Comparison of ENCODE assay signal across 8 cellular contexts in the genomic region with DNA sequence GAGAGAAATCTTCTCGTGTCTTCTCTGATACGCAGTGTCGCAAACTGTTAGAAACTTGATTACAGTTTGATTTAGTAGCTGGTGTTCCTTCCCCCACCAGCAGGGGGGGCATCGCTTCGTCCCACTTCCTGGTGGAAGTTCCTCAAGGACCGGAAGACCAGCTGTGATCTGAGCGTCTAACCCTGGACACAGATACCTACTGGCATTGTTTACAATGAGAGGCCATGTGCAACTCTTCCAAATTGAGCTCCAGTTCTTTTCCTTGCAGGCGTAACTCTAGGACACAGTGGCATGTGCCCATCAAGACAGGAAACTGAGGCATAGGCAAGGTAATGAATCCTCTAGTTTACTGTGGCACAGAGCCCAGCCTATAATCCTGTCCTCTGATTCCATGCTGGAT.
DNase-seq lines count a peak whose midpoint lies in the region; ATAC-seq and TF ChIP-seq lines count a peak whose summit lies in the region.

No MANE protein-coding gene starts in this region.

- peaks cover 47% of the 10 kb centered on the region for H3K36me3 Mint-ChIP-seq in CD4-positive, alpha-beta T cell (ENCODE audit: low read depth)
- peaks cover 3% of the 10 kb centered on the region for H3K36me3 Mint-ChIP-seq in nephron (ENCODE audit: low read depth)

- H3K27me3 ChIP-seq in CD4-positive, alpha-beta T cell (ENCODE audit: control insufficient read depth, insufficient read depth, low read length): no peaks in the 10 kb centered on the region

- ATAC-seq in CD4-positive, alpha-beta T cell (ENCODE audit: poor library complexity): no peak
- ATAC-seq in GM21576 (IDR thresholded peaks at IDR 0.05; ENCODE audit: unreplicated experiment): no peak
- no peak for ATAC-seq in HG03025 (IDR thresholded peaks at IDR 0.05; ENCODE audit: low FRiP score, unreplicated experiment)

- intact Hi-C loops in CD4-positive, alpha-beta T cell (cut with DNase I, micrococcal nuclease): loop anchor here in 1 of 2 experiments (10.0 kb wide), 1 partner anchor 312 kb away; no protein-coding TSS in a partner anchor

- no peak overlapping the region for H3K4me3 ChIP-seq in coronary artery

- no peaks in the 10 kb centered on the region for H3K9me3 ChIP-seq in CD4-positive, alpha-beta T cell (ENCODE audit: control insufficient read depth, low read length)

- POLR2A ChIA-PET in CD4-positive, alpha-beta T cell (lab: Charles Lee): no interaction called here

- H3K27ac Mint-ChIP-seq in CD4-positive, alpha-beta T cell: no peak overlapping the region
- H3K27ac Mint-ChIP-seq in nephron: peak overlapping the region; percentile 96 to 100 (median 97)

- no peak overlapping the region for H3K27ac ChIP-seq in CD4-positive, alpha-beta T cell (ENCODE audit: low read depth, low read length)
- no peak overlapping the region for H3K27ac ChIP-seq in coronary artery

- no peaks in the 10 kb centered on the region for H3K4me1 Mint-ChIP-seq in CD4-positive, alpha-beta T cell (ENCODE audit: low read depth)
- peaks cover 50% of the 10 kb centered on the region for H3K4me1 Mint-ChIP-seq in nephron

- CTCF ChIA-PET in CD4-positive, alpha-beta T cell (lab: Charles Lee): interaction anchor here (0.6 to 0.9 kb wide), 3 partner anchors 18 to 1290 kb away, joined by 3 to 4 read pairs (median 4); no protein-coding TSS in a partner anchor

- H3K4me3 Mint-ChIP-seq in CD4-positive, alpha-beta T cell: no peak overlapping the region
- H3K4me3 Mint-ChIP-seq in nephron: peak overlapping the region in 2 of 3 experiments; percentile 47 to 50

- no peaks in the 10 kb centered on the region for H3K27me3 Mint-ChIP-seq in CD4-positive, alpha-beta T cell
- H3K27me3 Mint-ChIP-seq in nephron (ENCODE audit: low read depth): peaks cover 3% of the 10 kb centered on the region

- no peaks in the 10 kb centered on the region for H3K9me3 Mint-ChIP-seq in CD4-positive, alpha-beta T cell
- H3K9me3 Mint-ChIP-seq in nephron: no peaks in the 10 kb centered on the region

- peak in 5 of 10 experiments; percentile 10 to 36 (median 16) for DNase-seq in CD4-positive, alpha-beta T cell
- peak; percentile 22 for DNase-seq in HCEC 1CT
- peak; percentile 55 for DNase-seq in SK-N-DZ (ENCODE audit: low spot score)
- DNase-seq in coronary artery (ENCODE audit: low spot score): no peak
- no peak for DNase-seq in effector CD4-positive, alpha-beta T cell

- peak; percentile 61 for TF ChIP-seq CTCF in CD4-positive, alpha-beta T cell (IDR thresholded peaks at IDR 0.05)
- TF ChIP-seq CTCF in coronary artery (IDR thresholded peaks at IDR 0.05) (peak; percentile 56), nephron (IDR thresholded peaks at IDR 0.05; ENCODE audit: unreplicated experiment in 3 of 3) (peak; percentile 56 to 66 (median 60))

Comparison
In these comparisons a context has a peak if more than half of its experiments do, and no peak if none do; other contexts are left out.
1. DNase-seq: peak in HCEC 1CT (single experiment) and SK-N-DZ (single experiment); none in coronary artery (single experiment) and effector CD4-positive, alpha-beta T cell (single experiment).
2. Peak in every context shown above with its lines, with median percentiles within 50 percentile points of each other: CTCF ChIP-seq.